Comparison of ENCODE assay signal across 8 cellular contexts in genomic region chr10:17216217-17216900, GRCh38. TPM values are rescaled to one million over a fixed set of nuclear protein-coding genes. Genes with fewer than 3 reads are reported as not detected.
DNase-seq lines count a peak whose midpoint lies in the region; ATAC-seq and FAIRE-seq lines count a peak whose summit lies in the region.

No MANE protein-coding gene starts in this region.

- H3K4me1 Mint-ChIP-seq in activated CD4-positive, alpha-beta memory T cell treated with anti-CD3 and anti-CD28 coated beads for 36 hours (ENCODE audit: low read depth): peaks cover 44% of the 10 kb centered on the region

- FAIRE-seq in small intestine (lab: Jason Lieb, UNC): no peak

- ATAC-seq in GM21390 (IDR thresholded peaks at IDR 0.05; ENCODE audit: unreplicated experiment) (peak; percentile 100), HG03571 (IDR thresholded peaks at IDR 0.05; ENCODE audit: unreplicated experiment) (peak; percentile 100)

- peak; percentile 100 for DNase-seq in ELR (ENCODE audit: low read depth)
- DNase-seq in activated CD4-positive, alpha-beta memory T cell treated with anti-CD3 and anti-CD28 coated beads for 36 hours: peak; percentile 35
- peak; percentile 100 for DNase-seq in glomerular endothelial cell (ENCODE audit: extremely low read depth, low read depth, low spot score)
- DNase-seq in small intestine: peak; percentile 24
- no peak for DNase-seq in mesenteric fat pad (ENCODE audit: low spot score)
- DNase-seq in NCI-H82 treated with DMSO at 0.1 percent for 48 hours (lab: John Stamatoyannopoulos, UW; ENCODE audit: unreplicated experiment): no peak

- intact Hi-C loops in activated CD4-positive, alpha-beta memory T cell treated with anti-CD3 and anti-CD28 coated beads for 36 hours (cut with micrococcal nuclease): loop anchor here (1.0 kb wide), 4 partner anchors 10 to 191 kb away; partner anchors contain the start of gene TRDMT1

- H3K9me3 Mint-ChIP-seq in activated CD4-positive, alpha-beta memory T cell treated with anti-CD3 and anti-CD28 coated beads for 36 hours: no peaks in the 10 kb centered on the region

- no peaks in the 10 kb centered on the region for H3K27me3 ChIP-seq in small intestine (ENCODE audit: control insufficient read depth in 2 of 2, insufficient read depth in 2 of 2, low read length in 2 of 2)

- WGBS in small intestine, 3 donors: 79 to 90% (median 87%) methylated on average over 5 of the region's 5 CpGs

- CTCF ChIA-PET in activated CD4-positive, alpha-beta memory T cell treated with anti-CD3 and anti-CD28 coated beads for 36 hours (lab: Charles Lee): interaction anchor here (1.0 to 2.5 kb wide), 3 partner anchors 9 to 13 kb away, joined by 3 to 15 read pairs (median 7); no protein-coding TSS in a partner anchor

- no peaks in the 10 kb centered on the region for H3K36me3 ChIP-seq in small intestine (ENCODE audit: control insufficient read depth in 2 of 2, insufficient read depth in 2 of 2, low read length in 2 of 2)

- peaks cover 0 to 5% of the 10 kb centered on the region in 2 donors for H3K4me1 ChIP-seq in small intestine (ENCODE audit: control insufficient read depth in 2 of 2, insufficient read depth in 1 of 2, low read depth in 1 of 2, low read length in 1 of 2)

- POLR2A ChIA-PET in activated CD4-positive, alpha-beta memory T cell treated with anti-CD3 and anti-CD28 coated beads for 36 hours (lab: Charles Lee): interaction anchor here (0.6 to 2.7 kb wide), 5 partner anchors 9 to 324 kb away, joined by 3 to 20 read pairs (median 4); partner anchors contain the start of genes TRDMT1 and VIM

- no peaks in the 10 kb centered on the region for H3K9me3 ChIP-seq in small intestine (ENCODE audit: control insufficient read depth, low read depth)

- peak overlapping the region; percentile 7 for H3K4me3 Mint-ChIP-seq in activated CD4-positive, alpha-beta memory T cell treated with anti-CD3 and anti-CD28 coated beads for 36 hours

- H3K27ac Mint-ChIP-seq in activated CD4-positive, alpha-beta memory T cell treated with anti-CD3 and anti-CD28 coated beads for 36 hours: peak overlapping the region; percentile 88

- no peaks in the 10 kb centered on the region for H3K27me3 Mint-ChIP-seq in activated CD4-positive, alpha-beta memory T cell treated with anti-CD3 and anti-CD28 coated beads for 36 hours

- H3K27ac ChIP-seq in small intestine (ENCODE audit: low read depth in 1 of 2, low read length in 1 of 2): peak overlapping the region; percentile 16 to 95

- peaks cover 3% of the 10 kb centered on the region for H3K36me3 Mint-ChIP-seq in activated CD4-positive, alpha-beta memory T cell treated with anti-CD3 and anti-CD28 coated beads for 36 hours

- H3K4me3 ChIP-seq in small intestine (ENCODE audit: low read depth in 1 of 2, low read length in 2 of 2): no peak overlapping the region

RNA-seq across cellular contexts. Expression of gene VIM, which starts 11.7 kb away (rescaled TPM):
- 100 to 1,000 TPM; 515 to 525 TPM for total RNA-seq in activated CD4-positive, alpha-beta memory T cell treated with anti-CD3 and anti-CD28 coated beads for 36 hours
- total RNA-seq in glomerular endothelial cell: 9,268 and 12,149 TPM in 2 replicates
- 100 to 1,000 TPM in 2 of 3 donors, 10 to 100 TPM in 1; 21.2 to 531 (median 196) TPM for polyA plus RNA-seq in small intestine
- total RNA-seq in mesenteric fat pad: 3,828 TPM

RNA-seq across cellular contexts. Expression of gene TRDMT1, which starts 14.9 kb away (rescaled TPM):
- total RNA-seq in activated CD4-positive, alpha-beta memory T cell treated with anti-CD3 and anti-CD28 coated beads for 36 hours: 1 to 10 TPM; 5.0 to 5.8 TPM
- total RNA-seq in glomerular endothelial cell: 2.0 and 7.8 TPM in 2 replicates
- polyA plus RNA-seq in small intestine: 1 to 10 TPM; 1.4 to 2.2 (median 1.6) TPM
- 7.1 TPM for total RNA-seq in mesenteric fat pad

Comparison
In these comparisons a context has a peak if more than half of its experiments do, and no peak if none do; other contexts are left out.
1. DNase-seq: peak in ELR (single experiment), activated CD4-positive, alpha-beta memory T cell treated with anti-CD3 and anti-CD28 coated beads for 36 hours (single experiment), glomerular endothelial cell (single experiment) and small intestine (single experiment); none in mesenteric fat pad (single experiment) and NCI-H82 treated with DMSO at 0.1 percent for 48 hours (single experiment).